ENCODE assay signal across 29 cellular contexts in the genomic region with DNA sequence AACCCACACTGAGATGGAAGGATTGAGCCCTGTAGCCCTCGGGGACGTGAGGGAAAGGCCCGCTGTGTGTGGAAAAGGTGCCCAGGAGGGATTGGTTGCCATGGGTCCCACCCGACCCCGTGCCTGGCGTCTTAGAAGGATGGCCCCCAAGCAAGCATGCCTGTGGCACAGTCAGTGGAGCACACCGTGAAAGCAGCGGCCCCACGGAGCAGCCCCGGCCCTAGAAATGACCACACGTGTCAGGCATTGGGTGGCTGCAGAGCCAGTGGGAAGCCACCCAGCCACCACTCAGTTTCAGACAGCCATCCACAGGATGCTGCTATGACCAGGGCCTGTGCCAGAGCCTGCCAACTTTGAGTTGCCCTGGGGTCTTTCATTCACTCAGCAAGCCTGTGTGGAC. TPM values are rescaled to one million over a fixed set of nuclear protein-coding genes. Genes with fewer than 3 reads are reported as not detected.
"Had no signal": no experiment of that assay in that cellular context is flagged by ENCODE, and none has a peak within 500 bp of the region (broad histone marks: within the 10 kb centered on the region; RNA-seq: fewer than 3 reads in every experiment).

No MANE protein-coding gene starts in this region.

- H3K36me3 ChIP-seq: stomach, suprapubic skin, thoracic aorta, thyroid gland, tibial artery, tibial nerve, transverse colon, upper lobe of left lung, upper lobe of right lung, uterus, vagina had no signal

- H3K27ac ChIP-seq: stomach, suprapubic skin, testis, thoracic aorta, thyroid gland, tibial artery, tibial nerve, transverse colon, upper lobe of left lung, upper lobe of right lung, uterus, vagina had no signal

- H3K4me3 ChIP-seq: stomach, suprapubic skin, testis, thoracic aorta, thyroid gland, tibial artery, tibial nerve, transverse colon, upper lobe of left lung, upper lobe of right lung, uterus, vagina had no signal

- H3K4me1 ChIP-seq: stomach, thyroid gland, tibial artery, upper lobe of left lung, upper lobe of right lung, uterus, vagina had no signal

- FAIRE-seq: urothelium cell line had no signal

- ATAC-seq: stimulated activated effector memory CD8-positive, alpha-beta T cell treated with anti-CD3 and anti-CD28 coated beads, Interleukin-12 subunit alpha, Interleukin-12 subunit beta, amount 100 ng/mL, for 72 hours; stimulated activated memory B cell treated with anti-CD40 and anti-IgM and Interleukin-4, amounts not matched to agents 10 μg/mL and 1 μg/mL and 100 μg/mL, for 72 hours; stimulated activated naive B cell treated with anti-CD40 and anti-IgM and Interleukin-4, amounts not matched to agents 10 μg/mL and 1 μg/mL and 100 μg/mL, for 72 hours; stimulated activated naive CD8-positive, alpha-beta T cell treated with anti-CD3 and anti-CD28 coated beads, Interleukin-15, amount 100 ng/mL, for 72 hours; stimulated activated naive CD8-positive, alpha-beta T cell treated with anti-CD3 and anti-CD28 coated beads, Interleukin-15, Interleukin-2, amounts not matched to agents 100 U/mL and 50 U/mL, for 24 hours; upper lobe of right lung had no signal

- DNase-seq: stimulated activated CD4-positive, alpha-beta T cell treated with anti-CD3 and anti-CD28 coated beads, Interleukin-2, amount 100 ng/mL, for 48 hours; stimulated activated CD4-positive, alpha-beta T cell treated with anti-CD3 and anti-CD28 coated beads, Interleukin-4, amount 100 ng/mL, for 1 hour; stimulated activated CD4-positive, alpha-beta T cell treated with anti-CD3 and anti-CD28 coated beads, Interleukin-4, amount 100 ng/mL, for 24 hours; stimulated activated CD4-positive, alpha-beta T cell treated with anti-CD3 and anti-CD28 coated beads, Interleukin-4, amount 100 ng/mL, for 4 hours; stimulated activated CD8-positive, alpha-beta memory T cell treated with anti-CD3 and anti-CD28 coated beads, Interleukin-4, amount 100 ng/mL, for 48 hours; stimulated activated naive B cell treated with anti-CD40 and anti-IgM and Interleukin-4, amounts not matched to agents 10 μg/mL and 1 μg/mL and 100 μg/mL, for 72 hours; stimulated activated naive CD4-positive, alpha-beta T cell; stimulated activated naive CD4-positive, alpha-beta T cell treated with Interleukin-2 at 50 U/mL for 16 hours; stimulated activated naive CD8-positive, alpha-beta T cell treated with anti-CD3 and anti-CD28 coated beads, Interleukin-15, amount 100 ng/mL, for 72 hours; stimulated activated naive CD8-positive, alpha-beta T cell treated with anti-CD3 and anti-CD28 coated beads, Interleukin-15, Interleukin-2, amounts not matched to agents 100 U/mL and 50 U/mL, for 24 hours; stomach; substantia nigra; testis; thyroid gland; tibial artery; transverse colon; trophoblast cell; upper lobe of left lung; upper lobe of right lung; uterus had no signal

- H3K9me3 ChIP-seq: stomach, suprapubic skin, testis, thoracic aorta, thyroid gland, tibial artery, tibial nerve, transverse colon, upper lobe of left lung, upper lobe of right lung, uterus, vagina had no signal

- H3K27me3 ChIP-seq: testis, thyroid gland, upper lobe of left lung, uterus, vagina had no signal

RNA-seq across cellular contexts. Expression of gene EPHA8, which starts 13.3 kb away (rescaled TPM):
- total RNA-seq: stomach, thoracic aorta, thyroid gland, tibial nerve, transverse colon, upper lobe of left lung, upper lobe of right lung, ureter, urinary bladder, vagina had no signal
- polyA plus RNA-seq: stomach, urinary bladder had no signal
